Comparison of ENCODE assay signal across 1 cellular context in the genomic region with DNA sequence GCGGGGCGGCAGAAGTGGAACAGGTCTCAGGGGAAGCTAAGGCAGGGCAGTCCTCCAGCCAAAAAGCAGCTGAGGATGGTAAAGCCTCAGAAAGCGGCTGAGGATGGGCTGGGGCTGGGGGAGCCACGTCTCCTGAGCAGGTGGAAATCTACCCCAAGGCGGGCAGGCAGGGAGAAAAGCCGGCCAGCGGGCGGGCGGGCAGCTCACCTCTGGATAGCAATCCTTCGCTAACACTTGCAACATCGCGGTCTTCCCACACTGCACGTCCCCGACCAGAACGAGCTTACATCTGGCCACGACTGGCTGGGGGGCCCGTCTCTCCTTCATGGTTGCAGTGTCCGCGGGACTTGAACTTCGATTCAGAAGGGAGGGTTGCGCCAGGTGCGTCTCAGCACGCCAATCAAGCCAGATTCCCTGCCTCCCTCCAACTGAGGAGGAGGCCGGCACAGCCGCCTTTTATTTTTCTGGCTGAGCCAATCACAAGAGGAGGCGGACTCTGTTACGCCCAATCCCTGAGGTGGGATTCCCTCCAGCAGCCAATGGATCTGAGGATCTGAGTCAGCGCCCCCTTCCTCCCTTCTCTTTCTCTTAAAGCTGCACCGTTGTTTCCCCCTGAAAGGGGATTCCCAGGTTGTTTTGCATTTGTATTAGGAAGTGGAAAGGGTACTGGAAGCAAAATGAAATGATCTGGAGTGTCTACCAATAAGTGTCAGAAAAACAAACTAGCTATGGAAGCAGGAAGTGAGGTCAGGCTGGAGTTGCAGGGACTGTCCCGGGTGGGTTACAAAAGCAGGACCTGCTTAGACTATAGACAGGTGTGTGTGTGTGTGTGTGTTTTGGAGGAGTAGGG.
A peak's percentile ranks its signal among the peaks of the same experiment; 100 is the strongest.
TF ChIP-seq lines count a peak whose summit lies in the region.

A gene (minus strand): TSS at position 430 of the 850 bp plus-strand sequence. CDS start 103 bp downstream, at position 327.

TF ChIP-seq in HepG2, 621 proteins besides CTCF, POLR2A, EP300 and RAD21 (continued from another document and continues in another):
- TF ChIP-seq, protein P1, sequence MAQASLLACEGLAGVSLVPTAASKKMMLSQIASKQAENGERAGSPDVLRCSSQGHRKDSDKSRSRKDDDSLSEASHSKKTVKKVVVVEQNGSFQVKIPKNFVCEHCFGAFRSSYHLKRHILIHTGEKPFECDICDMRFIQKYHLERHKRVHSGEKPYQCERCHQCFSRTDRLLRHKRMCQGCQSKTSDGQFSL (CRISPR knock-in tag; IDR thresholded peaks at IDR 0.05), result no peak
- TF ChIP-seq, protein P2, sequence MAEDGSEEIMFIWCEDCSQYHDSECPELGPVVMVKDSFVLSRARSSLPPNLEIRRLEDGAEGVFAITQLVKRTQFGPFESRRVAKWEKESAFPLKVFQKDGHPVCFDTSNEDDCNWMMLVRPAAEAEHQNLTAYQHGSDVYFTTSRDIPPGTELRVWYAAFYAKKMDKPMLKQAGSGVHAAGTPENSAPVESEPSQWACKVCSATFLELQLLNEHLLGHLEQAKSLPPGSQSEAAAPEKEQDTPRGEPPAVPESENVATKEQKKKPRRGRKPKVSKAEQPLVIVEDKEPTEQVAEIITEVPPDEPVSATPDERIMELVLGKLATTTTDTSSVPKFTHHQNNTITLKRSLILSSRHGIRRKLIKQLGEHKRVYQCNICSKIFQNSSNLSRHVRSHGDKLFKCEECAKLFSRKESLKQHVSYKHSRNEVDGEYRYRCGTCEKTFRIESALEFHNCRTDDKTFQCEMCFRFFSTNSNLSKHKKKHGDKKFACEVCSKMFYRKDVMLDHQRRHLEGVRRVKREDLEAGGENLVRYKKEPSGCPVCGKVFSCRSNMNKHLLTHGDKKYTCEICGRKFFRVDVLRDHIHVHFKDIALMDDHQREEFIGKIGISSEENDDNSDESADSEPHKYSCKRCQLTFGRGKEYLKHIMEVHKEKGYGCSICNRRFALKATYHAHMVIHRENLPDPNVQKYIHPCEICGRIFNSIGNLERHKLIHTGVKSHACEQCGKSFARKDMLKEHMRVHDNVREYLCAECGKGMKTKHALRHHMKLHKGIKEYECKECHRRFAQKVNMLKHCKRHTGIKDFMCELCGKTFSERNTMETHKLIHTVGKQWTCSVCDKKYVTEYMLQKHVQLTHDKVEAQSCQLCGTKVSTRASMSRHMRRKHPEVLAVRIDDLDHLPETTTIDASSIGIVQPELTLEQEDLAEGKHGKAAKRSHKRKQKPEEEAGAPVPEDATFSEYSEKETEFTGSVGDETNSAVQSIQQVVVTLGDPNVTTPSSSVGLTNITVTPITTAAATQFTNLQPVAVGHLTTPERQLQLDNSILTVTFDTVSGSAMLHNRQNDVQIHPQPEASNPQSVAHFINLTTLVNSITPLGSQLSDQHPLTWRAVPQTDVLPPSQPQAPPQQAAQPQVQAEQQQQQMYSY (CRISPR knock-in tag; IDR thresholded peaks at IDR 0.05), result no peak
- TF ChIP-seq KLF6 (CRISPR knock-in tag; IDR thresholded peaks at IDR 0.05) (peak; percentile 47; the same call in 1 of the 2 replicates), SALL1 (CRISPR knock-in tag; IDR thresholded peaks at IDR 0.05) (peak; percentile 69; the same call in 1 of the 2 replicates), ATM (IDR thresholded peaks at IDR 0.05; ENCODE audit: borderline replicate concordance) (no peak), ZNF572 (CRISPR knock-in tag; IDR thresholded peaks at IDR 0.05) (no peak), ZNF331 (CRISPR knock-in tag; IDR thresholded peaks at IDR 0.05) (0 out of 2 replicates have a peak, but pooled peaks have one; percentile 11), ZNF883 (CRISPR knock-in tag; IDR thresholded peaks at IDR 0.05; ENCODE audit: not compliant biosample characterization) (no peak), KAT8 (CRISPR knock-in tag; IDR thresholded peaks at IDR 0.05) (peak; percentile 72), CHD2 (IDR thresholded peaks at IDR 0.05; ENCODE audit: low read depth, low read length) (no peak), KDM5A (IDR thresholded peaks at IDR 0.05; ENCODE audit: borderline replicate concordance, low read length) (no peak; the same call in 1 of the 2 replicates), ZNF24 (IDR thresholded peaks at IDR 0.05) (no peak), FOXJ3 (CRISPR knock-in tag; IDR thresholded peaks at IDR 0.05; ENCODE audit: borderline replicate concordance) (no peak; the same call in 1 of the 2 replicates), ZNF563 (CRISPR knock-in tag; IDR thresholded peaks at IDR 0.05) (peak; percentile 56; the same call in 1 of the 2 replicates), NONO (IDR thresholded peaks at IDR 0.05) (no peak), NONO (CRISPR knock-in tag; conservative IDR thresholded peaks at IDR 0.05) (0 out of 2 replicates have a peak, but pooled peaks have one; percentile 52), HNF4G (IDR thresholded peaks at IDR 0.05; ENCODE audit: borderline replicate concordance, low read depth, low read length) (no peak; the same call in 1 of the 2 replicates), HNF4G (CRISPR knock-in tag; IDR thresholded peaks at IDR 0.05; ENCODE audit: borderline replicate concordance, low read depth) (0 out of 2 replicates have a peak, but pooled peaks have one; percentile 26), ZNF354B (CRISPR knock-in tag; IDR thresholded peaks at IDR 0.05) (no peak), ZNF543 (CRISPR knock-in tag; IDR thresholded peaks at IDR 0.05) (no peak; the same call in 1 of the 2 replicates), ZFX (CRISPR knock-in tag; IDR thresholded peaks at IDR 0.05; ENCODE audit: low read depth) (peak; percentile 73), EED (CRISPR knock-in tag; IDR thresholded peaks at IDR 0.05) (peak; percentile 83), ZNF776 (CRISPR knock-in tag; IDR thresholded peaks at IDR 0.05) (0 out of 2 replicates have a peak, but pooled peaks have one; percentile 22), CREM (IDR thresholded peaks at IDR 0.05) (peak; percentile 25; the same call in 1 of the 2 replicates), CREM (CRISPR knock-in tag; IDR thresholded peaks at IDR 0.05) (no peak), ZNF7 (CRISPR knock-in tag; IDR thresholded peaks at IDR 0.05) (no peak), ZBTB42 (CRISPR knock-in tag; IDR thresholded peaks at IDR 0.05) (no peak), BORCS8-MEF2B (CRISPR knock-in tag; IDR thresholded peaks at IDR 0.05) (peak; percentile 77; the same call in 1 of the 2 replicates), IRF2 (CRISPR knock-in tag; IDR thresholded peaks at IDR 0.05) (no peak), NAIF1 (CRISPR knock-in tag; IDR thresholded peaks at IDR 0.05; ENCODE audit: borderline replicate concordance) (no peak)
- TF ChIP-seq, protein P3, sequence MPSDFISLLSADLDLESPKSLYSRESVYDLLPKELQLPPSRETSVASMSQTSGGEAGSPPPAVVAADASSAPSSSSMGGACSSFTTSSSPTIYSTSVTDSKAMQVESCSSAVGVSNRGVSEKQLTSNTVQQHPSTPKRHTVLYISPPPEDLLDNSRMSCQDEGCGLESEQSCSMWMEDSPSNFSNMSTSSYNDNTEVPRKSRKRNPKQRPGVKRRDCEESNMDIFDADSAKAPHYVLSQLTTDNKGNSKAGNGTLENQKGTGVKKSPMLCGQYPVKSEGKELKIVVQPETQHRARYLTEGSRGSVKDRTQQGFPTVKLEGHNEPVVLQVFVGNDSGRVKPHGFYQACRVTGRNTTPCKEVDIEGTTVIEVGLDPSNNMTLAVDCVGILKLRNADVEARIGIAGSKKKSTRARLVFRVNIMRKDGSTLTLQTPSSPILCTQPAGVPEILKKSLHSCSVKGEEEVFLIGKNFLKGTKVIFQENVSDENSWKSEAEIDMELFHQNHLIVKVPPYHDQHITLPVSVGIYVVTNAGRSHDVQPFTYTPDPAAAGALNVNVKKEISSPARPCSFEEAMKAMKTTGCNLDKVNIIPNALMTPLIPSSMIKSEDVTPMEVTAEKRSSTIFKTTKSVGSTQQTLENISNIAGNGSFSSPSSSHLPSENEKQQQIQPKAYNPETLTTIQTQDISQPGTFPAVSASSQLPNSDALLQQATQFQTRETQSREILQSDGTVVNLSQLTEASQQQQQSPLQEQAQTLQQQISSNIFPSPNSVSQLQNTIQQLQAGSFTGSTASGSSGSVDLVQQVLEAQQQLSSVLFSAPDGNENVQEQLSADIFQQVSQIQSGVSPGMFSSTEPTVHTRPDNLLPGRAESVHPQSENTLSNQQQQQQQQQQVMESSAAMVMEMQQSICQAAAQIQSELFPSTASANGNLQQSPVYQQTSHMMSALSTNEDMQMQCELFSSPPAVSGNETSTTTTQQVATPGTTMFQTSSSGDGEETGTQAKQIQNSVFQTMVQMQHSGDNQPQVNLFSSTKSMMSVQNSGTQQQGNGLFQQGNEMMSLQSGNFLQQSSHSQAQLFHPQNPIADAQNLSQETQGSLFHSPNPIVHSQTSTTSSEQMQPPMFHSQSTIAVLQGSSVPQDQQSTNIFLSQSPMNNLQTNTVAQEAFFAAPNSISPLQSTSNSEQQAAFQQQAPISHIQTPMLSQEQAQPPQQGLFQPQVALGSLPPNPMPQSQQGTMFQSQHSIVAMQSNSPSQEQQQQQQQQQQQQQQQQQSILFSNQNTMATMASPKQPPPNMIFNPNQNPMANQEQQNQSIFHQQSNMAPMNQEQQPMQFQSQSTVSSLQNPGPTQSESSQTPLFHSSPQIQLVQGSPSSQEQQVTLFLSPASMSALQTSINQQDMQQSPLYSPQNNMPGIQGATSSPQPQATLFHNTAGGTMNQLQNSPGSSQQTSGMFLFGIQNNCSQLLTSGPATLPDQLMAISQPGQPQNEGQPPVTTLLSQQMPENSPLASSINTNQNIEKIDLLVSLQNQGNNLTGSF (CRISPR knock-in tag; IDR thresholded peaks at IDR 0.05), result no peak
- TF ChIP-seq, protein P4, sequence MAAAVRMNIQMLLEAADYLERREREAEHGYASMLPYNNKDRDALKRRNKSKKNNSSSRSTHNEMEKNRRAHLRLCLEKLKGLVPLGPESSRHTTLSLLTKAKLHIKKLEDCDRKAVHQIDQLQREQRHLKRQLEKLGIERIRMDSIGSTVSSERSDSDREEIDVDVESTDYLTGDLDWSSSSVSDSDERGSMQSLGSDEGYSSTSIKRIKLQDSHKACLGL (CRISPR knock-in tag; IDR thresholded peaks at IDR 0.05), result no peak
- TF ChIP-seq, protein P5, sequence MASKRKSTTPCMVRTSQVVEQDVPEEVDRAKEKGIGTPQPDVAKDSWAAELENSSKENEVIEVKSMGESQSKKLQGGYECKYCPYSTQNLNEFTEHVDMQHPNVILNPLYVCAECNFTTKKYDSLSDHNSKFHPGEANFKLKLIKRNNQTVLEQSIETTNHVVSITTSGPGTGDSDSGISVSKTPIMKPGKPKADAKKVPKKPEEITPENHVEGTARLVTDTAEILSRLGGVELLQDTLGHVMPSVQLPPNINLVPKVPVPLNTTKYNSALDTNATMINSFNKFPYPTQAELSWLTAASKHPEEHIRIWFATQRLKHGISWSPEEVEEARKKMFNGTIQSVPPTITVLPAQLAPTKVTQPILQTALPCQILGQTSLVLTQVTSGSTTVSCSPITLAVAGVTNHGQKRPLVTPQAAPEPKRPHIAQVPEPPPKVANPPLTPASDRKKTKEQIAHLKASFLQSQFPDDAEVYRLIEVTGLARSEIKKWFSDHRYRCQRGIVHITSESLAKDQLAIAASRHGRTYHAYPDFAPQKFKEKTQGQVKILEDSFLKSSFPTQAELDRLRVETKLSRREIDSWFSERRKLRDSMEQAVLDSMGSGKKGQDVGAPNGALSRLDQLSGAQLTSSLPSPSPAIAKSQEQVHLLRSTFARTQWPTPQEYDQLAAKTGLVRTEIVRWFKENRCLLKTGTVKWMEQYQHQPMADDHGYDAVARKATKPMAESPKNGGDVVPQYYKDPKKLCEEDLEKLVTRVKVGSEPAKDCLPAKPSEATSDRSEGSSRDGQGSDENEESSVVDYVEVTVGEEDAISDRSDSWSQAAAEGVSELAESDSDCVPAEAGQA (IDR thresholded peaks at IDR 0.05; ENCODE audit: low read depth), result no peak
- TF ChIP-seq, protein P5 (CRISPR knock-in tag; IDR thresholded peaks at IDR 0.05; ENCODE audit: borderline replicate concordance), result no peak
- TF ChIP-seq, protein P6, sequence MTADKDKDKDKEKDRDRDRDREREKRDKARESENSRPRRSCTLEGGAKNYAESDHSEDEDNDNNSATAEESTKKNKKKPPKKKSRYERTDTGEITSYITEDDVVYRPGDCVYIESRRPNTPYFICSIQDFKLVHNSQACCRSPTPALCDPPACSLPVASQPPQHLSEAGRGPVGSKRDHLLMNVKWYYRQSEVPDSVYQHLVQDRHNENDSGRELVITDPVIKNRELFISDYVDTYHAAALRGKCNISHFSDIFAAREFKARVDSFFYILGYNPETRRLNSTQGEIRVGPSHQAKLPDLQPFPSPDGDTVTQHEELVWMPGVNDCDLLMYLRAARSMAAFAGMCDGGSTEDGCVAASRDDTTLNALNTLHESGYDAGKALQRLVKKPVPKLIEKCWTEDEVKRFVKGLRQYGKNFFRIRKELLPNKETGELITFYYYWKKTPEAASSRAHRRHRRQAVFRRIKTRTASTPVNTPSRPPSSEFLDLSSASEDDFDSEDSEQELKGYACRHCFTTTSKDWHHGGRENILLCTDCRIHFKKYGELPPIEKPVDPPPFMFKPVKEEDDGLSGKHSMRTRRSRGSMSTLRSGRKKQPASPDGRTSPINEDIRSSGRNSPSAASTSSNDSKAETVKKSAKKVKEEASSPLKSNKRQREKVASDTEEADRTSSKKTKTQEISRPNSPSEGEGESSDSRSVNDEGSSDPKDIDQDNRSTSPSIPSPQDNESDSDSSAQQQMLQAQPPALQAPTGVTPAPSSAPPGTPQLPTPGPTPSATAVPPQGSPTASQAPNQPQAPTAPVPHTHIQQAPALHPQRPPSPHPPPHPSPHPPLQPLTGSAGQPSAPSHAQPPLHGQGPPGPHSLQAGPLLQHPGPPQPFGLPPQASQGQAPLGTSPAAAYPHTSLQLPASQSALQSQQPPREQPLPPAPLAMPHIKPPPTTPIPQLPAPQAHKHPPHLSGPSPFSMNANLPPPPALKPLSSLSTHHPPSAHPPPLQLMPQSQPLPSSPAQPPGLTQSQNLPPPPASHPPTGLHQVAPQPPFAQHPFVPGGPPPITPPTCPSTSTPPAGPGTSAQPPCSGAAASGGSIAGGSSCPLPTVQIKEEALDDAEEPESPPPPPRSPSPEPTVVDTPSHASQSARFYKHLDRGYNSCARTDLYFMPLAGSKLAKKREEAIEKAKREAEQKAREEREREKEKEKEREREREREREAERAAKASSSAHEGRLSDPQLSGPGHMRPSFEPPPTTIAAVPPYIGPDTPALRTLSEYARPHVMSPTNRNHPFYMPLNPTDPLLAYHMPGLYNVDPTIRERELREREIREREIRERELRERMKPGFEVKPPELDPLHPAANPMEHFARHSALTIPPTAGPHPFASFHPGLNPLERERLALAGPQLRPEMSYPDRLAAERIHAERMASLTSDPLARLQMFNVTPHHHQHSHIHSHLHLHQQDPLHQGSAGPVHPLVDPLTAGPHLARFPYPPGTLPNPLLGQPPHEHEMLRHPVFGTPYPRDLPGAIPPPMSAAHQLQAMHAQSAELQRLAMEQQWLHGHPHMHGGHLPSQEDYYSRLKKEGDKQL (CRISPR knock-in tag; IDR thresholded peaks at IDR 0.05; ENCODE audit: low read depth), result no peak
